Comparison of ENCODE assay signal across 1 cellular context in the genomic region with DNA sequence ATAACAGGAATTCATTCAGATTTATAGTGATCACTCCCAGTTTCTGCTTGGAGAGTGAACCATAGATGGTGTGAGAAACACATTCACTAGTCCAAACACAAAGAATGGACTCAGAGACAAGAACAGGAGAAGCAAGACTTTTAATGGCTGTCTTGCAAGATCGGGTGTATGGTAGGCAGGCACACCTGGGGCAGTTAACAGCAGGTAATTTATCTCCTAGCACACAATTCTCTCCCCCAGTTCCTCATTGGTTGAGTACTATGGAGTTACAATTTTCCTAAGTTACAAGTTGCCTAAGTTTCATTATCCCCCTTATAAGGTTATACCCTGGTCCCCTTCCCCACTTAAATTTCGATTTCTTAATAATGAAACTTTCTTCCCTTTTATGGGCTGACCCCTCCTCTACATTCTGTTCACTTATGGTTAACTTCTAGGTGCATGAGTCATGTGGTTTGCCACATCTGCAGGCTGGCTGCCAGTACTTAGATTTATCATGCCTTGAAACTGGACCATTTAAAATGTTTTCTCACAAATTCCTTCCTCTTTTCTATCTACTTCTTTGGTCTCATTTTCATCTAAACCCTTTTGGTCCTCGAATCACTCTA.
TF ChIP-seq lines count a peak whose summit lies in the region.

No MANE protein-coding gene starts in this region.

TF ChIP-seq in GM12878, 131 proteins besides CTCF, POLR2A, EP300 and RAD21 (continued from another document and continues in another):
- TF ChIP-seq EGR1 (IDR thresholded peaks at IDR 0.05; ENCODE audit: borderline replicate concordance in 1 of 2, low read depth in 2 of 2, low read length in 2 of 2) (no peak), RCOR1 (conservative IDR thresholded peaks at IDR 0.05; ENCODE audit: low read depth, low read length) (no peak), ZNF217 (IDR thresholded peaks at IDR 0.05) (no peak), SUZ12 (IDR thresholded peaks at IDR 0.05; ENCODE audit: unreplicated experiment) (no peak), GABPA (IDR thresholded peaks at IDR 0.05; ENCODE audit: low read depth) (no peak), IKZF1 (conservative IDR thresholded peaks at IDR 0.05) (peak; percentile 34; the same call in 1 of the 2 replicates), TBL1XR1 (IDR thresholded peaks at IDR 0.05; ENCODE audit: low read depth, low read length) (no peak), CBFB (IDR thresholded peaks at IDR 0.05; ENCODE audit: low read depth) (peak; percentile 64; the same call in 1 of the 2 replicates), NFIC (IDR thresholded peaks at IDR 0.05; ENCODE audit: low read depth, low read length) (0 out of 2 replicates have a peak, but pooled peaks have one; percentile 22), HDAC2 (IDR thresholded peaks at IDR 0.05) (no peak), SP1 (IDR thresholded peaks at IDR 0.05; ENCODE audit: low read depth, low read length) (no peak), MXI1 (IDR thresholded peaks at IDR 0.05; ENCODE audit: low read depth, low read length) (no peak), SREBF2 (IDR thresholded peaks at IDR 0.05; ENCODE audit: low read length) (no peak), TCF7 (IDR thresholded peaks at IDR 0.05; ENCODE audit: borderline replicate concordance) (no peak; the same call in 1 of the 2 replicates), HDGF (IDR thresholded peaks at IDR 0.05) (no peak), EZH2 (IDR thresholded peaks at IDR 0.05; ENCODE audit: borderline replicate concordance, control insufficient read depth, low read depth, low read length) (no peak), RB1 (IDR thresholded peaks at IDR 0.05; ENCODE audit: borderline replicate concordance) (no peak), PML (IDR thresholded peaks at IDR 0.05; ENCODE audit: low read length) (no peak), RUNX3 (IDR thresholded peaks at IDR 0.05; ENCODE audit: low read length) (peak; percentile 90), WRNIP1 (IDR thresholded peaks at IDR 0.05; ENCODE audit: borderline replicate concordance, low read depth, low read length) (no peak), SMAD1 (IDR thresholded peaks at IDR 0.05; ENCODE audit: low read depth, partially characterized antibody) (no peak), MEF2B (IDR thresholded peaks at IDR 0.05; ENCODE audit: partially characterized antibody, poor library complexity, severe bottlenecking) (no peak), SREBF1 (IDR thresholded peaks at IDR 0.05; ENCODE audit: low read length) (no peak), FOXM1 (IDR thresholded peaks at IDR 0.05; ENCODE audit: low read depth, low read length) (no peak), FOS (IDR thresholded peaks at IDR 0.05; ENCODE audit: borderline replicate concordance, extremely low read depth, insufficient read length) (no peak), EED (IDR thresholded peaks at IDR 0.05; ENCODE audit: low read depth) (peak; percentile 36; the same call in 1 of the 2 replicates), TCF12 (IDR thresholded peaks at IDR 0.05; ENCODE audit: low read depth, low read length) (no peak)
- TF ChIP-seq, protein P1, sequence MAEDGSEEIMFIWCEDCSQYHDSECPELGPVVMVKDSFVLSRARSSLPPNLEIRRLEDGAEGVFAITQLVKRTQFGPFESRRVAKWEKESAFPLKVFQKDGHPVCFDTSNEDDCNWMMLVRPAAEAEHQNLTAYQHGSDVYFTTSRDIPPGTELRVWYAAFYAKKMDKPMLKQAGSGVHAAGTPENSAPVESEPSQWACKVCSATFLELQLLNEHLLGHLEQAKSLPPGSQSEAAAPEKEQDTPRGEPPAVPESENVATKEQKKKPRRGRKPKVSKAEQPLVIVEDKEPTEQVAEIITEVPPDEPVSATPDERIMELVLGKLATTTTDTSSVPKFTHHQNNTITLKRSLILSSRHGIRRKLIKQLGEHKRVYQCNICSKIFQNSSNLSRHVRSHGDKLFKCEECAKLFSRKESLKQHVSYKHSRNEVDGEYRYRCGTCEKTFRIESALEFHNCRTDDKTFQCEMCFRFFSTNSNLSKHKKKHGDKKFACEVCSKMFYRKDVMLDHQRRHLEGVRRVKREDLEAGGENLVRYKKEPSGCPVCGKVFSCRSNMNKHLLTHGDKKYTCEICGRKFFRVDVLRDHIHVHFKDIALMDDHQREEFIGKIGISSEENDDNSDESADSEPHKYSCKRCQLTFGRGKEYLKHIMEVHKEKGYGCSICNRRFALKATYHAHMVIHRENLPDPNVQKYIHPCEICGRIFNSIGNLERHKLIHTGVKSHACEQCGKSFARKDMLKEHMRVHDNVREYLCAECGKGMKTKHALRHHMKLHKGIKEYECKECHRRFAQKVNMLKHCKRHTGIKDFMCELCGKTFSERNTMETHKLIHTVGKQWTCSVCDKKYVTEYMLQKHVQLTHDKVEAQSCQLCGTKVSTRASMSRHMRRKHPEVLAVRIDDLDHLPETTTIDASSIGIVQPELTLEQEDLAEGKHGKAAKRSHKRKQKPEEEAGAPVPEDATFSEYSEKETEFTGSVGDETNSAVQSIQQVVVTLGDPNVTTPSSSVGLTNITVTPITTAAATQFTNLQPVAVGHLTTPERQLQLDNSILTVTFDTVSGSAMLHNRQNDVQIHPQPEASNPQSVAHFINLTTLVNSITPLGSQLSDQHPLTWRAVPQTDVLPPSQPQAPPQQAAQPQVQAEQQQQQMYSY (CRISPR knock-in tag; IDR thresholded peaks at IDR 0.05), result no peak
- TF ChIP-seq, protein P2, sequence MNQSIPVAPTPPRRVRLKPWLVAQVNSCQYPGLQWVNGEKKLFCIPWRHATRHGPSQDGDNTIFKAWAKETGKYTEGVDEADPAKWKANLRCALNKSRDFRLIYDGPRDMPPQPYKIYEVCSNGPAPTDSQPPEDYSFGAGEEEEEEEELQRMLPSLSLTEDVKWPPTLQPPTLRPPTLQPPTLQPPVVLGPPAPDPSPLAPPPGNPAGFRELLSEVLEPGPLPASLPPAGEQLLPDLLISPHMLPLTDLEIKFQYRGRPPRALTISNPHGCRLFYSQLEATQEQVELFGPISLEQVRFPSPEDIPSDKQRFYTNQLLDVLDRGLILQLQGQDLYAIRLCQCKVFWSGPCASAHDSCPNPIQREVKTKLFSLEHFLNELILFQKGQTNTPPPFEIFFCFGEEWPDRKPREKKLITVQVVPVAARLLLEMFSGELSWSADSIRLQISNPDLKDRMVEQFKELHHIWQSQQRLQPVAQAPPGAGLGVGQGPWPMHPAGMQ (IDR thresholded peaks at IDR 0.05; ENCODE audit: borderline replicate concordance), result no peak
- TF ChIP-seq, protein P3, sequence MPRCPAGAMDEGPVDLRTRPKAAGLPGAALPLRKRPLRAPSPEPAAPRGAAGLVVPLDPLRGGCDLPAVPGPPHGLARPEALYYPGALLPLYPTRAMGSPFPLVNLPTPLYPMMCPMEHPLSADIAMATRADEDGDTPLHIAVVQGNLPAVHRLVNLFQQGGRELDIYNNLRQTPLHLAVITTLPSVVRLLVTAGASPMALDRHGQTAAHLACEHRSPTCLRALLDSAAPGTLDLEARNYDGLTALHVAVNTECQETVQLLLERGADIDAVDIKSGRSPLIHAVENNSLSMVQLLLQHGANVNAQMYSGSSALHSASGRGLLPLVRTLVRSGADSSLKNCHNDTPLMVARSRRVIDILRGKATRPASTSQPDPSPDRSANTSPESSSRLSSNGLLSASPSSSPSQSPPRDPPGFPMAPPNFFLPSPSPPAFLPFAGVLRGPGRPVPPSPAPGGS (IDR thresholded peaks at IDR 0.05; ENCODE audit: borderline replicate concordance, insufficient read depth, low read depth, low read length, poor library complexity, severe bottlenecking), result no peak
- TF ChIP-seq, protein P4, sequence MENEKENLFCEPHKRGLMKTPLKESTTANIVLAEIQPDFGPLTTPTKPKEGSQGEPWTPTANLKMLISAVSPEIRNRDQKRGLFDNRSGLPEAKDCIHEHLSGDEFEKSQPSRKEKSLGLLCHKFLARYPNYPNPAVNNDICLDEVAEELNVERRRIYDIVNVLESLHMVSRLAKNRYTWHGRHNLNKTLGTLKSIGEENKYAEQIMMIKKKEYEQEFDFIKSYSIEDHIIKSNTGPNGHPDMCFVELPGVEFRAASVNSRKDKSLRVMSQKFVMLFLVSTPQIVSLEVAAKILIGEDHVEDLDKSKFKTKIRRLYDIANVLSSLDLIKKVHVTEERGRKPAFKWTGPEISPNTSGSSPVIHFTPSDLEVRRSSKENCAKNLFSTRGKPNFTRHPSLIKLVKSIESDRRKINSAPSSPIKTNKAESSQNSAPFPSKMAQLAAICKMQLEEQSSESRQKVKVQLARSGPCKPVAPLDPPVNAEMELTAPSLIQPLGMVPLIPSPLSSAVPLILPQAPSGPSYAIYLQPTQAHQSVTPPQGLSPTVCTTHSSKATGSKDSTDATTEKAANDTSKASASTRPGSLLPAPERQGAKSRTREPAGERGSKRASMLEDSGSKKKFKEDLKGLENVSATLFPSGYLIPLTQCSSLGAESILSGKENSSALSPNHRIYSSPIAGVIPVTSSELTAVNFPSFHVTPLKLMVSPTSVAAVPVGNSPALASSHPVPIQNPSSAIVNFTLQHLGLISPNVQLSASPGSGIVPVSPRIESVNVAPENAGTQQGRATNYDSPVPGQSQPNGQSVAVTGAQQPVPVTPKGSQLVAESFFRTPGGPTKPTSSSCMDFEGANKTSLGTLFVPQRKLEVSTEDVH (IDR thresholded peaks at IDR 0.05; ENCODE audit: low read depth, partially characterized antibody), result no peak
- TF ChIP-seq, protein P5, sequence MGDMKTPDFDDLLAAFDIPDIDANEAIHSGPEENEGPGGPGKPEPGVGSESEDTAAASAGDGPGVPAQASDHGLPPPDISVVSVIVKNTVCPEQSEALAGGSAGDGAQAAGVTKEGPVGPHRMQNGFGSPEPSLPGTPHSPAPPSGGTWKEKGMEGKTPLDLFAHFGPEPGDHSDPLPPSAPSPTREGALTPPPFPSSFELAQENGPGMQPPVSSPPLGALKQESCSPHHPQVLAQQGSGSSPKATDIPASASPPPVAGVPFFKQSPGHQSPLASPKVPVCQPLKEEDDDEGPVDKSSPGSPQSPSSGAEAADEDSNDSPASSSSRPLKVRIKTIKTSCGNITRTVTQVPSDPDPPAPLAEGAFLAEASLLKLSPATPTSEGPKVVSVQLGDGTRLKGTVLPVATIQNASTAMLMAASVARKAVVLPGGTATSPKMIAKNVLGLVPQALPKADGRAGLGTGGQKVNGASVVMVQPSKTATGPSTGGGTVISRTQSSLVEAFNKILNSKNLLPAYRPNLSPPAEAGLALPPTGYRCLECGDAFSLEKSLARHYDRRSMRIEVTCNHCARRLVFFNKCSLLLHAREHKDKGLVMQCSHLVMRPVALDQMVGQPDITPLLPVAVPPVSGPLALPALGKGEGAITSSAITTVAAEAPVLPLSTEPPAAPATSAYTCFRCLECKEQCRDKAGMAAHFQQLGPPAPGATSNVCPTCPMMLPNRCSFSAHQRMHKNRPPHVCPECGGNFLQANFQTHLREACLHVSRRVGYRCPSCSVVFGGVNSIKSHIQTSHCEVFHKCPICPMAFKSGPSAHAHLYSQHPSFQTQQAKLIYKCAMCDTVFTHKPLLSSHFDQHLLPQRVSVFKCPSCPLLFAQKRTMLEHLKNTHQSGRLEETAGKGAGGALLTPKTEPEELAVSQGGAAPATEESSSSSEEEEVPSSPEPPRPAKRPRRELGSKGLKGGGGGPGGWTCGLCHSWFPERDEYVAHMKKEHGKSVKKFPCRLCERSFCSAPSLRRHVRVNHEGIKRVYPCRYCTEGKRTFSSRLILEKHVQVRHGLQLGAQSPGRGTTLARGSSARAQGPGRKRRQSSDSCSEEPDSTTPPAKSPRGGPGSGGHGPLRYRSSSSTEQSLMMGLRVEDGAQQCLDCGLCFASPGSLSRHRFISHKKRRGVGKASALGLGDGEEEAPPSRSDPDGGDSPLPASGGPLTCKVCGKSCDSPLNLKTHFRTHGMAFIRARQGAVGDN (IDR thresholded peaks at IDR 0.05), result no peak
- TF ChIP-seq, protein P6, sequence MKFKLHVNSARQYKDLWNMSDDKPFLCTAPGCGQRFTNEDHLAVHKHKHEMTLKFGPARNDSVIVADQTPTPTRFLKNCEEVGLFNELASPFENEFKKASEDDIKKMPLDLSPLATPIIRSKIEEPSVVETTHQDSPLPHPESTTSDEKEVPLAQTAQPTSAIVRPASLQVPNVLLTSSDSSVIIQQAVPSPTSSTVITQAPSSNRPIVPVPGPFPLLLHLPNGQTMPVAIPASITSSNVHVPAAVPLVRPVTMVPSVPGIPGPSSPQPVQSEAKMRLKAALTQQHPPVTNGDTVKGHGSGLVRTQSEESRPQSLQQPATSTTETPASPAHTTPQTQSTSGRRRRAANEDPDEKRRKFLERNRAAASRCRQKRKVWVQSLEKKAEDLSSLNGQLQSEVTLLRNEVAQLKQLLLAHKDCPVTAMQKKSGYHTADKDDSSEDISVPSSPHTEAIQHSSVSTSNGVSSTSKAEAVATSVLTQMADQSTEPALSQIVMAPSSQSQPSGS (IDR thresholded peaks at IDR 0.05; ENCODE audit: low read length), result peak; percentile 59; the same call in 1 of the 2 replicates
- TF ChIP-seq, protein P7, sequence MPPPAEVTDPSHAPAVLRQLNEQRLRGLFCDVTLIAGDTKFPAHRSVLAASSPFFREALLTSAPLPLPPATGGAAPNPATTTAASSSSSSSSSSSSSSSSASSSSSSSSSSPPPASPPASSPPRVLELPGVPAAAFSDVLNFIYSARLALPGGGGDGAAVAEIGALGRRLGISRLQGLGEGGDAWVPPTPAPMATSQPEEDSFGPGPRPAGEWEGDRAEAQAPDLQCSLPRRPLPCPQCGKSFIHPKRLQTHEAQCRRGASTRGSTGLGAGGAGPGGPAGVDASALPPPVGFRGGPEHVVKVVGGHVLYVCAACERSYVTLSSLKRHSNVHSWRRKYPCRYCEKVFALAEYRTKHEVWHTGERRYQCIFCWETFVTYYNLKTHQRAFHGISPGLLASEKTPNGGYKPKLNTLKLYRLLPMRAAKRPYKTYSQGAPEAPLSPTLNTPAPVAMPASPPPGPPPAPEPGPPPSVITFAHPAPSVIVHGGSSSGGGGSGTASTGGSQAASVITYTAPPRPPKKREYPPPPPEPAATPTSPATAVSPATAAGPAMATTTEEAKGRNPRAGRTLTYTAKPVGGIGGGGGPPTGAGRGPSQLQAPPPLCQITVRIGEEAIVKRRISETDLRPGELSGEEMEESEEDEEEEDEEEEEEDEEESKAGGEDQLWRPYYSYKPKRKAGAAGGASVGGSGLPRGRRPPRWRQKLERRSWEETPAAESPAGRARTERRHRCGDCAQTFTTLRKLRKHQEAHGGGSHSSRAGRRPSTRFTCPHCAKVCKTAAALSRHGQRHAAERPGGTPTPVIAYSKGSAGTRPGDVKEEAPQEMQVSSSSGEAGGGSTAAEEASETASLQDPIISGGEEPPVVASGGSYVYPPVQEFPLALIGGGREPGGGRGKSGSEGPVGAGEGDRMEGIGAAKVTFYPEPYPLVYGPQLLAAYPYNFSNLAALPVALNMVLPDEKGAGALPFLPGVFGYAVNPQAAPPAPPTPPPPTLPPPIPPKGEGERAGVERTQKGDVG (CRISPR knock-in tag; IDR thresholded peaks at IDR 0.05), result no peak
- TF ChIP-seq, protein P8, sequence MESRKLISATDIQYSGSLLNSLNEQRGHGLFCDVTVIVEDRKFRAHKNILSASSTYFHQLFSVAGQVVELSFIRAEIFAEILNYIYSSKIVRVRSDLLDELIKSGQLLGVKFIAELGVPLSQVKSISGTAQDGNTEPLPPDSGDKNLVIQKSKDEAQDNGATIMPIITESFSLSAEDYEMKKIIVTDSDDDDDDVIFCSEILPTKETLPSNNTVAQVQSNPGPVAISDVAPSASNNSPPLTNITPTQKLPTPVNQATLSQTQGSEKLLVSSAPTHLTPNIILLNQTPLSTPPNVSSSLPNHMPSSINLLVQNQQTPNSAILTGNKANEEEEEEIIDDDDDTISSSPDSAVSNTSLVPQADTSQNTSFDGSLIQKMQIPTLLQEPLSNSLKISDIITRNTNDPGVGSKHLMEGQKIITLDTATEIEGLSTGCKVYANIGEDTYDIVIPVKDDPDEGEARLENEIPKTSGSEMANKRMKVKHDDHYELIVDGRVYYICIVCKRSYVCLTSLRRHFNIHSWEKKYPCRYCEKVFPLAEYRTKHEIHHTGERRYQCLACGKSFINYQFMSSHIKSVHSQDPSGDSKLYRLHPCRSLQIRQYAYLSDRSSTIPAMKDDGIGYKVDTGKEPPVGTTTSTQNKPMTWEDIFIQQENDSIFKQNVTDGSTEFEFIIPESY (IDR thresholded peaks at IDR 0.05), result no peak
